14 cellular contexts compared by ENCODE assay signal in genomic region chr5:134446938-134447337, GRCh38. TPM values are rescaled to one million over a fixed set of nuclear protein-coding genes. Genes with fewer than 3 reads are reported as not detected.
A peak's percentile ranks its signal among the peaks of the same experiment; 100 is the strongest.
DNase-seq lines count a peak whose midpoint lies in the region; ATAC-seq and TF ChIP-seq lines count a peak whose summit lies in the region.
"Had no signal": no experiment of that assay in that cellular context is flagged by ENCODE, and none has a peak within 500 bp of the region (broad histone marks: within the 10 kb centered on the region; RNA-seq: fewer than 3 reads in every experiment).

No MANE protein-coding gene starts in this region.

- H3K4me3 ChIP-seq in spleen (no peak overlapping the region), upper lobe of right lung (no peak overlapping the region)
- H3K4me3 ChIP-seq: suprapubic skin had no signal

- intact Hi-C loops in spleen (cut with DNase I; ENCODE audit: low total_unique reads), result no loop called here
- intact Hi-C loops in upper lobe of right lung (cut with DNase I), result no loop called here

- no peaks in the 10 kb centered on the region for H3K27me3 ChIP-seq in spleen (replicated peaks in 1 of 7)
- H3K27me3 ChIP-seq in upper lobe of right lung, result no peaks in the 10 kb centered on the region
- H3K27me3 ChIP-seq: suprapubic skin had no signal

- no peaks in the 10 kb centered on the region for H3K9me3 Mint-ChIP-seq in stimulated activated naive CD8-positive, alpha-beta T cell treated with anti-CD3 and anti-CD28 coated beads, Interleukin-15, amount 100 ng/mL, for 72 hours
- H3K9me3 Mint-ChIP-seq: activated T-cell treated with anti-CD3 and anti-CD28 coated beads, Interleukin-2, amount 50 U/mL, for 72 hours had no signal

- TF ChIP-seq POLR2A in spleen (IDR thresholded peaks at IDR 0.05), result no peak

- peaks cover 4% of the 10 kb centered on the region for H3K4me1 Mint-ChIP-seq in stimulated activated naive CD8-positive, alpha-beta T cell treated with anti-CD3 and anti-CD28 coated beads, Interleukin-15, amount 100 ng/mL, for 72 hours

- peak overlapping the region in 4 of 8 donors; percentile 22 to 61 (median 39) for H3K27ac ChIP-seq in spleen
- no peak overlapping the region for H3K27ac ChIP-seq in upper lobe of right lung
- H3K27ac ChIP-seq: suprapubic skin had no signal

- ATAC-seq in GM19023 (IDR thresholded peaks at IDR 0.05; ENCODE audit: unreplicated experiment), result peak; percentile 74
- peak; percentile 76 for ATAC-seq in HG03108 (IDR thresholded peaks at IDR 0.05; ENCODE audit: unreplicated experiment)
- no peak for ATAC-seq in upper lobe of right lung
- no peak for ATAC-seq in stimulated activated naive CD8-positive, alpha-beta T cell treated with anti-CD3 and anti-CD28 coated beads, Interleukin-15, amount 100 ng/mL, for 72 hours
- ATAC-seq in GM19324 (IDR thresholded peaks at IDR 0.05; ENCODE audit: low FRiP score, unreplicated experiment), result no peak
- ATAC-seq: activated T-cell treated with anti-CD3 and anti-CD28 coated beads, Interleukin-2, amount 50 U/mL, for 72 hours had no signal

- H3K4me1 ChIP-seq in spleen (peaks cover 0 to 38% (median 20%) of the 10 kb centered on the region in 6 donors), upper lobe of right lung (no peaks in the 10 kb centered on the region)

- H3K36me3 ChIP-seq in spleen (no peaks in the 10 kb centered on the region), upper lobe of right lung (no peaks in the 10 kb centered on the region)
- H3K36me3 ChIP-seq: suprapubic skin had no signal

- H3K9me3 ChIP-seq in spleen (no peaks in the 10 kb centered on the region), upper lobe of right lung (no peaks in the 10 kb centered on the region)
- H3K9me3 ChIP-seq: suprapubic skin had no signal

- WGBS in spleen, 5 donors, result 45 to 79% (median 60%) methylated on average over 2 of the region's 2 CpGs

- no peak overlapping the region for H3K4me3 Mint-ChIP-seq in stimulated activated naive CD8-positive, alpha-beta T cell treated with anti-CD3 and anti-CD28 coated beads, Interleukin-15, amount 100 ng/mL, for 72 hours
- H3K4me3 Mint-ChIP-seq: activated T-cell treated with anti-CD3 and anti-CD28 coated beads, Interleukin-2, amount 50 U/mL, for 72 hours had no signal

- H3K27me3 Mint-ChIP-seq in stimulated activated naive CD8-positive, alpha-beta T cell treated with anti-CD3 and anti-CD28 coated beads, Interleukin-15, amount 100 ng/mL, for 72 hours, result no peaks in the 10 kb centered on the region

- no peak for TF ChIP-seq CTCF in spleen (IDR thresholded peaks at IDR 0.05 in 8 of 11, conservative IDR thresholded peaks at IDR 0.05 in 3 of 11)
- TF ChIP-seq CTCF in upper lobe of right lung (IDR thresholded peaks at IDR 0.05), result no peak

- DNase-seq in T1000 (lab: John Stamatoyannopoulos, UW) (peak; percentile 29), spleen (peak; percentile 76), upper lobe of right lung (no peak), NCI-H82 (lab: John Stamatoyannopoulos, UW) (no peak)
- no peak for DNase-seq in stimulated activated naive CD8-positive, alpha-beta T cell treated with anti-CD3 and anti-CD28 coated beads, Interleukin-15, amount 100 ng/mL, for 72 hours
- DNase-seq: activated T-cell treated with anti-CD3 and anti-CD28 coated beads, Interleukin-2, amount 50 U/mL, for 72 hours; COR-L47; head of caudate nucleus; mammary epithelial cell; NCI-H345 had no signal

- H3K27ac Mint-ChIP-seq in stimulated activated naive CD8-positive, alpha-beta T cell treated with anti-CD3 and anti-CD28 coated beads, Interleukin-15, amount 100 ng/mL, for 72 hours, result no peak overlapping the region
- H3K27ac Mint-ChIP-seq: activated T-cell treated with anti-CD3 and anti-CD28 coated beads, Interleukin-2, amount 50 U/mL, for 72 hours had no signal

RNA-seq across cellular contexts. Expression of gene CDKN2AIPNL, which starts 35.3 kb away (rescaled TPM):
- total RNA-seq in spleen (10 to 100 TPM; 13.1 to 16.5 (median 14.2) TPM), upper lobe of right lung (16.5 TPM)
- 10 to 100 TPM; 24.5 to 42.7 (median 30.8) TPM for polyA plus RNA-seq in spleen

Comparison
In these comparisons a context has a peak if more than half of its experiments do, and no peak if none do; other contexts are left out.
1. ATAC-seq: peak in GM19023 (single experiment) and HG03108 (single experiment); none in upper lobe of right lung (single experiment), stimulated activated naive CD8-positive, alpha-beta T cell treated with anti-CD3 and anti-CD28 coated beads, Interleukin-15, amount 100 ng/mL, for 72 hours (single experiment) and GM19324 (single experiment).
2. DNase-seq: peak in T1000 (single experiment) and spleen (single experiment); none in upper lobe of right lung (single experiment), stimulated activated naive CD8-positive, alpha-beta T cell treated with anti-CD3 and anti-CD28 coated beads, Interleukin-15, amount 100 ng/mL, for 72 hours (0 of 2) and NCI-H82 (single experiment).